Comparison of ENCODE assay signal across 8 cellular contexts in genomic region chr1:205774277-205775014, GRCh38. TPM values are rescaled to one million over a fixed set of nuclear protein-coding genes. Genes with fewer than 3 reads are reported as not detected.
DNase-seq lines count a peak whose midpoint lies in the region; ATAC-seq and TF ChIP-seq lines count a peak whose summit lies in the region.

No MANE protein-coding gene starts in this region.

- H3K4me3 Mint-ChIP-seq in memory B cell: peak overlapping the region; percentile 89

- no peak for TF ChIP-seq CTCF in WI38 (IDR thresholded peaks at IDR 0.05; ENCODE audit: low read depth, low read length)
- TF ChIP-seq CTCF in coronary artery (IDR thresholded peaks at IDR 0.05): no peak

- H3K27ac ChIP-seq in coronary artery: peak overlapping the region; percentile 63 to 87

- peak; percentile 32 for ATAC-seq in HG02885 (IDR thresholded peaks at IDR 0.05; ENCODE audit: poor library complexity, unreplicated experiment)
- ATAC-seq in memory B cell (ENCODE audit: low read depth): peak; percentile 7

- no peaks in the 10 kb centered on the region for H3K27me3 Mint-ChIP-seq in memory B cell

- H3K27ac Mint-ChIP-seq in memory B cell: peak overlapping the region; percentile 97

- no peaks in the 10 kb centered on the region for H3K9me3 Mint-ChIP-seq in memory B cell

- peaks cover 12% of the 10 kb centered on the region for H3K36me3 Mint-ChIP-seq in memory B cell

- peak overlapping the region; percentile 85 for H3K4me3 ChIP-seq in WI38 (ENCODE audit: low read depth, low read length)
- peak overlapping the region; percentile 83 for H3K4me3 ChIP-seq in coronary artery

- H3K4me1 Mint-ChIP-seq in memory B cell: peaks cover 32% of the 10 kb centered on the region

- DNase-seq in ELF-1 (ENCODE audit: low read depth, low spot score): peak; percentile 54
- DNase-seq in coronary artery (ENCODE audit: low spot score): peak; percentile 79
- DNase-seq in memory B cell (ENCODE audit: low spot score in 2 of 2): peak; percentile 14 to 39
- peak; percentile 28 to 31 for DNase-seq in stimulated activated CD8-positive, alpha-beta memory T cell treated with anti-CD3 and anti-CD28 coated beads, Interleukin-7, amount 100 ng/mL, for 48 hours (ENCODE audit: extremely low read depth in 1 of 2, low read depth in 1 of 2)
- no peak for DNase-seq in H4 (ENCODE audit: low spot score)
- DNase-seq in NCI-H2196 treated with DMSO at 0.1 percent for 48 hours (lab: John Stamatoyannopoulos, UW; ENCODE audit: unreplicated experiment): no peak

RNA-seq across cellular contexts. Expression of gene RAB29, which starts 0.8 kb away (rescaled TPM):
- 15.5 and 15.8 TPM in 2 replicates for total RNA-seq in H4 (2014; rRNA removed; shearing (Covaris generic))

RNA-seq across cellular contexts. Expression of gene NUCKS1, which starts 24.5 kb away (rescaled TPM):
- 179 and 195 TPM in 2 replicates for total RNA-seq in H4 (2014; rRNA removed; shearing (Covaris generic))

RNA-seq across cellular contexts. Expression of gene SLC41A1, which starts 38.6 kb away (rescaled TPM):
- 8.2 and 15.7 TPM in 2 replicates for total RNA-seq in H4 (2014; rRNA removed; shearing (Covaris generic))

Comparison
In these comparisons a context has a peak if more than half of its experiments do, and no peak if none do; other contexts are left out.
1. DNase-seq: peak in ELF-1 (single experiment), coronary artery (single experiment), memory B cell (2 of 2) and stimulated activated CD8-positive, alpha-beta memory T cell treated with anti-CD3 and anti-CD28 coated beads, Interleukin-7, amount 100 ng/mL, for 48 hours (2 of 2); none in H4 (single experiment) and NCI-H2196 treated with DMSO at 0.1 percent for 48 hours (single experiment).